ENCODE assay signal across 10 cellular contexts in the genomic region with DNA sequence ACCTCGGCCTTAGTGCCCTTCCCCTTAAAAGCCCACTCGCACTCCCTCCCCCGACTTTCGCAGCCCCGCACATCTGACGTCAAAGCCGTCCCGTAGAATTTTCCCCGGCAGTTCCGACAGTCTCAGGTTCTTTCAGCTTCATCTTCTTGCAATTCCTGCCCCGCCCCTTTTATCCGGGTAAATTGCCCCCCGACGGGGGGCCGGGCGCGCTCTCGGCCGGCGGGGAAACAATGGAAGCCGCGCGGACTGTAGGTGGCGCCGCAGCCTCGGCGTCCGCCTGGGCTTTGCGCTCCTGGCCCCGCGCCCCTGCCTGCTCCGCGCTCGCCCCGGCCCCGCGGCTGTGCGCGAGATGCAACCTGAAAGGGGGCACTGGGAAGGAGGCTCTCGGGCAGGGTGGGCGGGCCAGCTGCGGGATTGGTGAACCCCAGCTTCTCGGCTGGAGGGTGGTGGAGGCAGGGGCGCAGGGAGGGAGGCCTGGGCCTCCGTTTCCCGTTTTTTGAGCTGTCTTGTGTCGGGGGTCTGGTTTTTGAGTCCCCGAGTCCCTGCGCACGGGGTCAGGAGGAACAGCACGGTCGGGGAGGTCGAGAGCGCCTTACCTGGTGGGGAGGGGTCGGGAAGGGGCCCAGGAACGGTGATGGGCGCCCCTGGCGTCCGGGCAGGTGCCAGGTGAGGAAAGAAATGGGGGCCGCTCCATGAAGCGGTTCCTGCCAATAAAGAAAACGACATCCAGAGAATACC. TPM values are rescaled to one million over a fixed set of nuclear protein-coding genes. Genes with fewer than 3 reads are reported as not detected.
DNase-seq lines count a peak whose midpoint lies in the region; ATAC-seq and TF ChIP-seq lines count a peak whose summit lies in the region.
"Had no signal": no experiment of that assay in that cellular context is flagged by ENCODE, and none has a peak within 500 bp of the region (broad histone marks: within the 10 kb centered on the region; RNA-seq: fewer than 3 reads in every experiment).

No MANE protein-coding gene starts in this region.

- H3K4me1 Mint-ChIP-seq in neural crest cell: peaks cover 25% of the 10 kb centered on the region

- peak overlapping the region; percentile 75 for H3K4me3 Mint-ChIP-seq in neural crest cell

- H3K27ac Mint-ChIP-seq in neural crest cell (ENCODE audit: unreplicated experiment): no peak overlapping the region

- H3K27me3 Mint-ChIP-seq in neural crest cell (ENCODE audit: low read depth): peaks cover 87% of the 10 kb centered on the region

- no peaks in the 10 kb centered on the region for H3K9me3 Mint-ChIP-seq in neural crest cell

- DNase-seq in NCI-H510A (lab: John Stamatoyannopoulos, UW): peak; percentile 24
- DNase-seq in ecto neural progenitor cell (ENCODE audit: low spot score): peak; percentile 90
- DNase-seq in neural crest cell (ENCODE audit: low read depth, low spot score): peak; percentile 62
- no peak for DNase-seq in epidermal melanocyte (ENCODE audit: insufficient read length, low spot score)
- DNase-seq in activated CD4-positive, alpha-beta T cell treated with anti-CD3 and anti-CD28 coated beads for 1 hour: no peak

- no peaks in the 10 kb centered on the region for H3K36me3 Mint-ChIP-seq in neural crest cell (ENCODE audit: low read depth)

- no peak for ATAC-seq in HG03280 (IDR thresholded peaks at IDR 0.05; ENCODE audit: unreplicated experiment)
- no peak for ATAC-seq in GM21360 (IDR thresholded peaks at IDR 0.05; ENCODE audit: unreplicated experiment)

- TF ChIP-seq CTCF in GM12872 (IDR thresholded peaks at IDR 0.05; ENCODE audit: insufficient read depth, low read depth, low read length) (peak; percentile 35; the same call in 2 of the 3 replicates), neural crest cell (conservative IDR thresholded peaks at IDR 0.05) (peak; percentile 67)

RNA-seq across cellular contexts. Expression of gene FGF19, which starts 0.9 kb away (rescaled TPM):
- 0.21 and 0.34 TPM in 2 replicates for total RNA-seq in neural crest cell
- total RNA-seq: renal cortical epithelial cell; T-helper 2 cell treated with Interferon-gamma antibody and Interleukin-4, amounts not matched to agents 100 ng/mL and 5 ng/mL, for 36 hours had no signal

RNA-seq across cellular contexts. Expression of gene LTO1, which starts 29.5 kb away (rescaled TPM):
- 24.7 and 26.6 TPM in 2 replicates for total RNA-seq in neural crest cell

Comparison
In these comparisons a context has a peak if more than half of its experiments do, and no peak if none do; other contexts are left out.
1. DNase-seq: peak in NCI-H510A (single experiment), ecto neural progenitor cell (single experiment) and neural crest cell (single experiment); none in epidermal melanocyte (single experiment) and activated CD4-positive, alpha-beta T cell treated with anti-CD3 and anti-CD28 coated beads for 1 hour (single experiment).